34 cellular contexts compared by ENCODE assay signal in the genomic region with DNA sequence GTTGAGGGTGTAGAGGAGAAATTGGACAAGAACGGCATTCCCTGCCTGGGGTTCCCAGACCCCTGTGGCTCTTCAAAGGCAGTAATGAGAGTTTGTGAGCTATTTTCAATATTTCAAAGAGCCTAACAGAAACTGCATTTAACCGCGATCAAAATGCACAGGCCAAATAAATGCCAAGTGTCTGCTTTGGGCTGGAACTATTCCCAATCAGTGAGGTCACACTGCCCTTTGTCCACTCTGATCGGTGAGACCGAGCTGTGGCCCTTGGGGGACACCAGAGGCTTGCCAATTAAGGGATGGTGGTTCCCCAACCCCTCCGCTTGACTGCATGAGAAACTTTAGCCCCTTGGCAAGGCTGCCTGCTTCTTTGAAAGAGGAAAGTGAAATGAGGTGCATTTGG. TPM values are rescaled to one million over a fixed set of nuclear protein-coding genes. Genes with fewer than 3 reads are reported as not detected.
"Had no signal": no experiment of that assay in that cellular context is flagged by ENCODE, and none has a peak within 500 bp of the region (broad histone marks: within the 10 kb centered on the region; RNA-seq: fewer than 3 reads in every experiment).

No MANE protein-coding gene starts in this region.

- H3K27me3 ChIP-seq: adrenal gland, ascending aorta, body of pancreas, brain microvascular endothelial cell, breast epithelium, cardiac muscle cell had no signal

- H3K4me1 ChIP-seq: adrenal gland, ascending aorta, body of pancreas, breast epithelium had no signal

- DNase-seq: activated effector memory CD4-positive, alpha-beta T cell treated with anti-CD3 and anti-CD28 coated beads, Interleukin-2, amount 50 U/mL, for 16 hours; activated effector memory CD4-positive, alpha-beta T cell treated with Interleukin-2 at 50 U/mL for 16 hours; activated gamma-delta T cell; activated gamma-delta T cell treated with Interleukin-2 at 50 U/mL for 16 hours; activated naive CD4-positive, alpha-beta T cell; activated naive CD4-positive, alpha-beta T cell treated with anti-CD3 and anti-CD28 coated beads for 36 hours; activated naive CD4-positive, alpha-beta T cell treated with anti-CD3 and anti-CD28 coated beads, Interleukin-2, amount 10 ng/mL, durations not matched to agents 7 days and 5 days; activated naive CD4-positive, alpha-beta T cell treated with anti-CD3 and anti-CD28 coated beads, Interleukin-2, amount 50 U/mL, for 16 hours; activated naive CD4-positive, alpha-beta T cell treated with Interleukin-2 at 50 U/mL for 16 hours; activated naive CD8-positive, alpha-beta T cell treated with anti-CD3 and anti-CD28 coated beads for 36 hours; activated naive CD8-positive, alpha-beta T cell treated with anti-CD3 and anti-CD28 coated beads, Interleukin-2, amount 10 ng/mL, durations not matched to agents 7 days and 5 days; activated naive CD8-positive, alpha-beta T cell treated with anti-CD3 and anti-CD28 coated beads, Interleukin-2, amount 50 U/mL, for 24 hours; activated T-cell treated with anti-CD3 and anti-CD28 coated beads, Interleukin-2, amount 50 U/mL, for 1 hour; activated T-cell treated with anti-CD3 and anti-CD28 coated beads, Interleukin-2, amount 50 U/mL, for 24 hours; activated T-cell treated with anti-CD3 and anti-CD28 coated beads, Interleukin-2, amount 50 U/mL, for 4 hours; activated T-cell treated with anti-CD3 and anti-CD28 coated beads, Interleukin-2, amount 50 U/mL, for 48 hours; activated T-cell treated with anti-CD3 and anti-CD28 coated beads, Interleukin-2, amount 50 U/mL, for 72 hours; adrenal gland; amniotic stem cell; aorta; brain microvascular endothelial cell; central memory CD4-positive, alpha-beta T cell; cerebellar nuclear complex had no signal

- H3K36me3 ChIP-seq: adrenal gland, ascending aorta, brain microvascular endothelial cell, breast epithelium, cardiac muscle cell had no signal

- H3K4me3 ChIP-seq: adrenal gland, ascending aorta, body of pancreas, breast epithelium, cardiac muscle cell had no signal

- H3K9me3 ChIP-seq: adrenal gland, ascending aorta, body of pancreas, breast epithelium had no signal

- H3K27ac ChIP-seq: adrenal gland, ascending aorta, body of pancreas, brain microvascular endothelial cell, breast epithelium, cardiac muscle cell had no signal

RNA-seq across cellular contexts. Expression of a gene that starts 20.3 kb away (rescaled TPM):
- total RNA-seq: activated naive CD4-positive, alpha-beta T cell treated with anti-CD3 and anti-CD28 coated beads for 36 hours; activated naive CD4-positive, alpha-beta T cell treated with anti-CD3 and anti-CD28 coated beads, Interleukin-2, amount 50 U/mL, for 72 hours; activated naive CD8-positive, alpha-beta T cell treated with anti-CD3 and anti-CD28 coated beads for 36 hours; activated naive CD8-positive, alpha-beta T cell treated with anti-CD3 and anti-CD28 coated beads, Interleukin-2, amount 10 ng/mL, durations not matched to agents 7 days and 5 days; activated T-cell treated with anti-CD3 and anti-CD28 coated beads, Interleukin-2, amount 50 U/mL, for 4 hours; activated T-cell treated with anti-CD3 and anti-CD28 coated beads, Interleukin-2, amount 50 U/mL, for 72 hours; activated T-helper 1 cell treated with anti-CD3 and anti-CD28 coated beads, Interleukin-12 subunit alpha, Interleukin-12 subunit beta, Interleukin-2, Interleukin-4 antibody, amounts not matched to agents 30 ng/mL and 10 ng/mL and 1 ng/mL, durations not matched to agents 14 hours and 24 hours and 36 hours; activated T-helper 17 cell treated with anti-CD3 and anti-CD28 coated beads, Interleukin-2, amount 50 U/mL, for 72 hours; activated T-helper 2 cell treated with anti-CD3 and anti-CD28 coated beads, Interferon-gamma antibody, Interleukin-2, Interleukin-4, amounts not matched to agents 10 μg/mL and 5 μg/mL and 100 μg/mL, durations not matched to agents 14 hours and 24 hours and 36 hours; bronchial epithelial cell had no signal

RNA-seq across cellular contexts. Expression of a gene that starts 32.0 kb away (rescaled TPM):
- total RNA-seq: activated naive CD4-positive, alpha-beta T cell treated with anti-CD3 and anti-CD28 coated beads for 36 hours; activated naive CD4-positive, alpha-beta T cell treated with anti-CD3 and anti-CD28 coated beads, Interleukin-2, amount 50 U/mL, for 72 hours; activated naive CD8-positive, alpha-beta T cell treated with anti-CD3 and anti-CD28 coated beads for 36 hours; activated naive CD8-positive, alpha-beta T cell treated with anti-CD3 and anti-CD28 coated beads, Interleukin-2, amount 10 ng/mL, durations not matched to agents 7 days and 5 days; activated T-cell treated with anti-CD3 and anti-CD28 coated beads, Interleukin-2, amount 50 U/mL, for 4 hours; activated T-cell treated with anti-CD3 and anti-CD28 coated beads, Interleukin-2, amount 50 U/mL, for 72 hours; activated T-helper 1 cell treated with anti-CD3 and anti-CD28 coated beads, Interleukin-12 subunit alpha, Interleukin-12 subunit beta, Interleukin-2, Interleukin-4 antibody, amounts not matched to agents 30 ng/mL and 10 ng/mL and 1 ng/mL, durations not matched to agents 14 hours and 24 hours and 36 hours; activated T-helper 17 cell treated with anti-CD3 and anti-CD28 coated beads, Interleukin-2, amount 50 U/mL, for 72 hours; activated T-helper 2 cell treated with anti-CD3 and anti-CD28 coated beads, Interferon-gamma antibody, Interleukin-2, Interleukin-4, amounts not matched to agents 10 μg/mL and 5 μg/mL and 100 μg/mL, durations not matched to agents 14 hours and 24 hours and 36 hours; aorta; ascending aorta; body of pancreas; breast epithelium; bronchial epithelial cell; cardiac muscle cell; cardiac septum; chondrocyte had no signal
